22 cellular contexts compared by ENCODE assay signal in genomic region chr7:29276806-29277205, GRCh38.
"Had no signal": no experiment of that assay in that cellular context is flagged by ENCODE, and none has a peak within 500 bp of the region (broad histone marks: within the 10 kb centered on the region; RNA-seq: fewer than 3 reads in every experiment).

No MANE protein-coding gene starts in this region.

- FAIRE-seq: colon had no signal

- H3K9me3 Mint-ChIP-seq: dendritic cell treated with granulocyte-macrophage colony-stimulating factor and Interleukin-4, amounts not matched to agents 40 ng/mL and 50 ng/mL, for 4 days; effector memory CD8-positive, alpha-beta T cell; natural killer cell; stimulated activated naive B cell treated with anti-CD40 and anti-IgM and Interleukin-4, amounts not matched to agents 10 μg/mL and 1 μg/mL and 100 μg/mL, for 72 hours had no signal

- H3K27me3 Mint-ChIP-seq: dendritic cell treated with granulocyte-macrophage colony-stimulating factor and Interleukin-4, amounts not matched to agents 40 ng/mL and 50 ng/mL, for 4 days; effector memory CD8-positive, alpha-beta T cell had no signal

- H3K4me1 ChIP-seq: gastroesophageal sphincter, psoas muscle had no signal

- H3K27ac Mint-ChIP-seq: natural killer cell; stimulated activated naive B cell treated with anti-CD40 and anti-IgM and Interleukin-4, amounts not matched to agents 10 μg/mL and 1 μg/mL and 100 μg/mL, for 72 hours had no signal

- H3K27ac ChIP-seq: esophagus squamous epithelium, gastroesophageal sphincter, psoas muscle, skin epidermis, stomach, thoracic aorta, transverse colon had no signal

- H3K4me3 ChIP-seq: esophagus squamous epithelium, gastroesophageal sphincter, mucosa of descending colon, psoas muscle, skin epidermis, stomach, thoracic aorta, transverse colon had no signal

- H3K36me3 ChIP-seq: esophagus squamous epithelium, gastroesophageal sphincter, stomach, thoracic aorta, transverse colon had no signal

- H3K36me3 Mint-ChIP-seq: natural killer cell; stimulated activated naive B cell treated with anti-CD40 and anti-IgM and Interleukin-4, amounts not matched to agents 10 μg/mL and 1 μg/mL and 100 μg/mL, for 72 hours had no signal

- H3K4me1 Mint-ChIP-seq: stimulated activated naive B cell treated with anti-CD40 and anti-IgM and Interleukin-4, amounts not matched to agents 10 μg/mL and 1 μg/mL and 100 μg/mL, for 72 hours had no signal

- H3K27me3 ChIP-seq: esophagus squamous epithelium, stomach, transverse colon had no signal

- ATAC-seq: effector memory CD8-positive, alpha-beta T cell; gastroesophageal sphincter; mucosa of descending colon; natural killer cell; psoas muscle; sciatic nerve had no signal

- DNase-seq: effector memory CD8-positive, alpha-beta T cell; esophagus squamous epithelium; foreskin fibroblast; glutamatergic neuron; islet precursor cell; mammary epithelial cell; mucosa of descending colon; natural killer cell; occipital lobe; psoas muscle; stimulated activated CD4-positive, alpha-beta T cell treated with anti-CD3 and anti-CD28 coated beads, Interleukin-2, amount 100 ng/mL, for 24 hours; stimulated activated CD4-positive, alpha-beta T cell treated with anti-CD3 and anti-CD28 coated beads, Interleukin-4, amount 100 ng/mL, for 4 hours; stimulated activated naive B cell treated with anti-CD40 and anti-IgM and Interleukin-4, amounts not matched to agents 10 μg/mL and 1 μg/mL and 100 μg/mL, for 72 hours; stomach; substantia nigra; transverse colon had no signal

- H3K4me3 Mint-ChIP-seq: dendritic cell treated with granulocyte-macrophage colony-stimulating factor and Interleukin-4, amounts not matched to agents 40 ng/mL and 50 ng/mL, for 4 days; natural killer cell; stimulated activated naive B cell treated with anti-CD40 and anti-IgM and Interleukin-4, amounts not matched to agents 10 μg/mL and 1 μg/mL and 100 μg/mL, for 72 hours had no signal

- H3K9me3 ChIP-seq: esophagus squamous epithelium, gastroesophageal sphincter, mucosa of descending colon, psoas muscle, stomach, thoracic aorta, transverse colon had no signal
